ENCODE assay signal across 16 cellular contexts in the genomic region with DNA sequence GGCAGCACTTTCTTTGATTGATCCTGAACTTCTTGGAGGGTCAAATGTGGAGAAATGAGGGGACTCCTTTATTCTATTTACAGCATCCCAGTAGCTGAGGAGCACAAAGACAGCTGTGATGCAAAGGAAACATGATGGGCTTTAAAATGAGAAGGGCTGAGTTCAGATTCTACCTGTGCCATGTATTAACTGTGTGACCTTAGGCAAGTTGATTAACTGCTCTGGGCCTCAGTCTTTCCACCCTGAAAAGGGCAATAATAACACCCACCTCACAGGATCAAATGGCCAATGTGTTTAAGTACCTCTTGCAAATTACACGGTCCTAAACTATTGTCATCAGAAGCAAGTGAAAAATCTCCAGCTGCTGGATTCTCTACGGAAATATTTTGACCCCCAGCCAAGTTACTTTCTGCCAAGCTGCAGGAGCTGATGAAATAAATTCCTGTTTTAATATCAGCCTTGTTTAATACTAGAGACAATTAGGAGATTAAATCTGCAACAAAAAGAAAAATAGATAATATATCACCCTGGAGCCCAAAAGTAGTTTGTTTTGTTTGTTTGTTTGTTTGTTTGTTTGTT. TPM values are rescaled to one million over a fixed set of nuclear protein-coding genes. Genes with fewer than 3 reads are reported as not detected.
A peak's percentile ranks its signal among the peaks of the same experiment; 100 is the strongest.
DNase-seq lines count a peak whose midpoint lies in the region; ATAC-seq and TF ChIP-seq lines count a peak whose summit lies in the region.
"Had no signal": no experiment of that assay in that cellular context is flagged by ENCODE, and none has a peak within 500 bp of the region (broad histone marks: within the 10 kb centered on the region; RNA-seq: fewer than 3 reads in every experiment).

No MANE protein-coding gene starts in this region.

- TF ChIP-seq CTCF in choroid plexus epithelial cell (conservative IDR thresholded peaks at IDR 0.05; ENCODE audit: low read depth, low read length) (no peak), foreskin fibroblast (IDR thresholded peaks at IDR 0.05; ENCODE audit: low read depth, low read length) (no peak), upper lobe of right lung (IDR thresholded peaks at IDR 0.05) (no peak)

- H3K27ac ChIP-seq in upper lobe of right lung = no peak overlapping the region

- no peaks in the 10 kb centered on the region for H3K9me3 ChIP-seq in upper lobe of right lung
- H3K9me3 ChIP-seq: MG63 had no signal

- no peak overlapping the region for H3K4me3 ChIP-seq in choroid plexus epithelial cell (ENCODE audit: low read depth, low read length)
- no peak overlapping the region for H3K4me3 ChIP-seq in foreskin fibroblast (ENCODE audit: low read depth in 1 of 2, low read length in 2 of 2)
- H3K4me3 ChIP-seq in upper lobe of right lung = no peak overlapping the region
- H3K4me3 ChIP-seq: MG63 had no signal

- intact Hi-C loops in upper lobe of right lung (cut with DNase I) = loop anchor here (10.0 kb wide), 1 partner anchor 94 kb away; no protein-coding TSS in a partner anchor

- ATAC-seq in activated naive CD4-positive, alpha-beta T cell treated with anti-CD3 and anti-CD28 coated beads, Interleukin-2, amount 50 U/mL, for 72 hours = no peak
- ATAC-seq in upper lobe of right lung = no peak
- no peak for ATAC-seq in HG02852 (IDR thresholded peaks at IDR 0.05; ENCODE audit: unreplicated experiment)

- no peaks in the 10 kb centered on the region for H3K36me3 ChIP-seq in upper lobe of right lung
- H3K36me3 ChIP-seq: MG63 had no signal

- CTCF ChIA-PET in activated naive CD4-positive, alpha-beta T cell treated with anti-CD3 and anti-CD28 coated beads, Interleukin-2, amount 10 ng/mL, durations not matched to agents 7 days and 5 days (lab: Charles Lee) = interaction anchor here (0.5 to 1.0 kb wide), 2 partner anchors 41 to 92 kb away, joined by 3 read pairs; no protein-coding TSS in a partner anchor

- H3K27ac Mint-ChIP-seq in activated naive CD4-positive, alpha-beta T cell treated with anti-CD3 and anti-CD28 coated beads, Interleukin-2, amount 10 ng/mL, durations not matched to agents 7 days and 5 days = no peak overlapping the region
- no peak overlapping the region for H3K27ac Mint-ChIP-seq in activated naive CD4-positive, alpha-beta T cell treated with anti-CD3 and anti-CD28 coated beads, Interleukin-2, amount 50 U/mL, for 72 hours
- H3K27ac Mint-ChIP-seq: B cell; CD4-positive, alpha-beta T cell had no signal

- H3K4me1 ChIP-seq in upper lobe of right lung = no peaks in the 10 kb centered on the region

- no peaks in the 10 kb centered on the region for H3K9me3 Mint-ChIP-seq in activated naive CD4-positive, alpha-beta T cell treated with anti-CD3 and anti-CD28 coated beads, Interleukin-2, amount 10 ng/mL, durations not matched to agents 7 days and 5 days
- H3K9me3 Mint-ChIP-seq in activated naive CD4-positive, alpha-beta T cell treated with anti-CD3 and anti-CD28 coated beads, Interleukin-2, amount 50 U/mL, for 72 hours = no peaks in the 10 kb centered on the region
- H3K9me3 Mint-ChIP-seq: CD4-positive, alpha-beta T cell had no signal

- H3K4me3 Mint-ChIP-seq in activated naive CD4-positive, alpha-beta T cell treated with anti-CD3 and anti-CD28 coated beads, Interleukin-2, amount 10 ng/mL, durations not matched to agents 7 days and 5 days = no peak overlapping the region
- H3K4me3 Mint-ChIP-seq: B cell; CD4-positive, alpha-beta T cell had no signal

- H3K27me3 Mint-ChIP-seq in activated naive CD4-positive, alpha-beta T cell treated with anti-CD3 and anti-CD28 coated beads, Interleukin-2, amount 10 ng/mL, durations not matched to agents 7 days and 5 days = peaks cover 6% of the 10 kb centered on the region
- H3K27me3 Mint-ChIP-seq: B cell; CD4-positive, alpha-beta T cell had no signal

- H3K27me3 ChIP-seq in upper lobe of right lung = no peaks in the 10 kb centered on the region
- H3K27me3 ChIP-seq: MG63 had no signal

- no peaks in the 10 kb centered on the region for H3K36me3 Mint-ChIP-seq in activated naive CD4-positive, alpha-beta T cell treated with anti-CD3 and anti-CD28 coated beads, Interleukin-2, amount 10 ng/mL, durations not matched to agents 7 days and 5 days
- H3K36me3 Mint-ChIP-seq in activated naive CD4-positive, alpha-beta T cell treated with anti-CD3 and anti-CD28 coated beads, Interleukin-2, amount 50 U/mL, for 72 hours = no peaks in the 10 kb centered on the region

- peak; percentile 3 for DNase-seq in activated naive CD4-positive, alpha-beta T cell treated with anti-CD3 and anti-CD28 coated beads, Interleukin-2, amount 10 ng/mL, durations not matched to agents 7 days and 5 days
- no peak for DNase-seq in activated naive CD4-positive, alpha-beta T cell treated with anti-CD3 and anti-CD28 coated beads, Interleukin-2, amount 50 U/mL, for 72 hours (ENCODE audit: low spot score in 2 of 2)
- DNase-seq in choroid plexus epithelial cell (ENCODE audit: low read depth) (peak; percentile 58), foreskin fibroblast (peak; percentile 16 to 52), SW 1271 (lab: John Stamatoyannopoulos, UW) (no peak), upper lobe of right lung (no peak), NCI-H345 (lab: John Stamatoyannopoulos, UW) (no peak)
- DNase-seq: Calu3; CD4-positive, alpha-beta T cell; DMS79; MG63; NCI-H1694 treated with DMSO at 0.1 percent for 48 hours; NCI-H446; Right ventricle myocardium superior had no signal

- no peaks in the 10 kb centered on the region for H3K4me1 Mint-ChIP-seq in activated naive CD4-positive, alpha-beta T cell treated with anti-CD3 and anti-CD28 coated beads, Interleukin-2, amount 10 ng/mL, durations not matched to agents 7 days and 5 days
- H3K4me1 Mint-ChIP-seq: B cell had no signal

RNA-seq across cellular contexts. Expression of a gene that starts 15.7 kb away (rescaled TPM):
- total RNA-seq in activated naive CD4-positive, alpha-beta T cell treated with anti-CD3 and anti-CD28 coated beads, Interleukin-2, amount 50 U/mL, for 72 hours = 1 to 10 TPM; 4.1 to 6.0 TPM
- total RNA-seq in upper lobe of right lung = 3.5 TPM

RNA-seq across cellular contexts. Expression of a gene that starts 25.5 kb away (rescaled TPM):
- total RNA-seq in activated naive CD4-positive, alpha-beta T cell treated with anti-CD3 and anti-CD28 coated beads, Interleukin-2, amount 50 U/mL, for 72 hours = not detected
- total RNA-seq in upper lobe of right lung = not detected
- total RNA-seq: B cell; Calu3; CD4-positive, alpha-beta T cell had no signal

RNA-seq across cellular contexts. Expression of a gene that starts 53.2 kb away (rescaled TPM):
- 10 to 100 TPM; 19.3 to 24.6 TPM for total RNA-seq in activated naive CD4-positive, alpha-beta T cell treated with anti-CD3 and anti-CD28 coated beads, Interleukin-2, amount 50 U/mL, for 72 hours
- total RNA-seq in upper lobe of right lung = 16.6 TPM

Comparison
In these comparisons a context has a peak if more than half of its experiments do, and no peak if none do; other contexts are left out.
1. DNase-seq: peak in activated naive CD4-positive, alpha-beta T cell treated with anti-CD3 and anti-CD28 coated beads, Interleukin-2, amount 10 ng/mL, durations not matched to agents 7 days and 5 days (single experiment), choroid plexus epithelial cell (single experiment) and foreskin fibroblast (2 of 2); none in activated naive CD4-positive, alpha-beta T cell treated with anti-CD3 and anti-CD28 coated beads, Interleukin-2, amount 50 U/mL, for 72 hours (0 of 2), SW 1271 (0 of 2), upper lobe of right lung (single experiment) and NCI-H345 (single experiment).